In genomic region chr3:154191520-154191919, GRCh38 we compare ENCODE assay signal across 2 cellular contexts.
TF ChIP-seq lines count a peak whose summit lies in the region.

No MANE protein-coding gene starts in this region.

TF ChIP-seq in IMR-90, 13 proteins besides CTCF, POLR2A, EP300 and RAD21:
- TF ChIP-seq NFE2L2 (IDR thresholded peaks at IDR 0.05; ENCODE audit: low read depth, low read length) (no peak), MAFK (IDR thresholded peaks at IDR 0.05; ENCODE audit: low read depth, low read length) (0 out of 2 replicates have a peak, but pooled peaks have one; percentile 34)

TF ChIP-seq in K562, 482 proteins besides CTCF, POLR2A, EP300 and RAD21:
- no peak for TF ChIP-seq NFYB (IDR thresholded peaks at IDR 0.05; ENCODE audit: extremely low read depth, insufficient read length)
- peak; percentile 31; the same call in 1 of the 2 replicates for TF ChIP-seq C11orf30 (IDR thresholded peaks at IDR 0.05; ENCODE audit: low read depth)
- peak; percentile 45; the same call in 1 of the 2 replicates for TF ChIP-seq ZNF316 (IDR thresholded peaks at IDR 0.05)
